14 cellular contexts compared by ENCODE assay signal in the genomic region with DNA sequence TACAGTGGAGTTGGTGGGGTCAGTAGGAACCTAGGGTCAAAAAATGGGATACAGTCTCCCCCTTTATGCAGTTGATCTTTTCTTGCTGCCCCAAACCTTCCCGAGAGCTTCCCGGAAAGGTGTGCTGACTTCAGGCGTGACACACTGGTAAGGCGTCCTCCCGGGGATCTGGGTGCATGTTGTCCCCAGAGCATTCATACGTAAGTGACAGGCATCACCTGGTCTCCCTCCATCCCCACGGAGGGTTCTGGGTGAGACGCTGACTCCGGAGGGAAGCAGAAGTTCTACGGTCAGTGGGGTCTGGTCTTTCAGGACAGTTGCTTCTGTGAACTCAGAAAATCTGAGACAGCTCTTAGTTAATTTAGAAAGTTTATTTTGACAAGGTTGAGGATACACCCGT.
A peak's percentile ranks its signal among the peaks of the same experiment; 100 is the strongest.
DNase-seq lines count a peak whose midpoint lies in the region; ATAC-seq and TF ChIP-seq lines count a peak whose summit lies in the region.
"Had no signal": no experiment of that assay in that cellular context is flagged by ENCODE, and none has a peak within 500 bp of the region (broad histone marks: within the 10 kb centered on the region; RNA-seq: fewer than 3 reads in every experiment).

No MANE protein-coding gene starts in this region.

- DNase-seq in CD14-positive monocyte (ENCODE audit: low spot score) (peak; percentile 21), chondrocyte (ENCODE audit: low spot score) (peak; percentile 60), posterior vena cava (ENCODE audit: low spot score) (peak; percentile 43), suprapubic skin (ENCODE audit: low spot score in 2 of 2) (peak; percentile 25 to 57), T-helper 2 cell (no peak), NCI-H446 (lab: John Stamatoyannopoulos, UW) (no peak)
- DNase-seq: Calu3; CD4-positive, alpha-beta T cell; DMS 273 treated with DMSO at 0.1 percent for 48 hours; H7 had no signal

- H3K36me3 Mint-ChIP-seq in CD14-positive monocyte (no peaks in the 10 kb centered on the region), chondrocyte (ENCODE audit: low read depth) (no peaks in the 10 kb centered on the region)

- H3K4me1 ChIP-seq in suprapubic skin: no peaks in the 10 kb centered on the region
- H3K4me1 ChIP-seq: A549 had no signal

- H3K27me3 ChIP-seq in suprapubic skin: peaks cover 6% of the 10 kb centered on the region

- no peak overlapping the region for H3K27ac Mint-ChIP-seq in CD14-positive monocyte
- no peak overlapping the region for H3K27ac Mint-ChIP-seq in chondrocyte (ENCODE audit: unreplicated experiment)
- H3K27ac Mint-ChIP-seq: CD4-positive, alpha-beta T cell; GM23338 had no signal

- no peak overlapping the region for H3K4me3 ChIP-seq in suprapubic skin
- H3K4me3 ChIP-seq: A549, GM23338 had no signal

- TF ChIP-seq CTCF in CD14-positive monocyte (IDR thresholded peaks at IDR 0.05): no peak
- TF ChIP-seq CTCF in chondrocyte (IDR thresholded peaks at IDR 0.05): no peak
- no peak for TF ChIP-seq CTCF in suprapubic skin (IDR thresholded peaks at IDR 0.05)

- ATAC-seq in HG02970 (IDR thresholded peaks at IDR 0.05; ENCODE audit: low FRiP score, unreplicated experiment): no peak
- ATAC-seq in GM21423 (IDR thresholded peaks at IDR 0.05; ENCODE audit: unreplicated experiment): no peak
- ATAC-seq: A549, GM23338 had no signal

- H3K27me3 Mint-ChIP-seq in CD14-positive monocyte (ENCODE audit: low read depth in 3 of 3) (peaks cover 3 to 6% (median 5%) of the 10 kb centered on the region in 3 donors), chondrocyte (ENCODE audit: low read depth) (peaks cover 2% of the 10 kb centered on the region)

- 89% methylated on average over 11 of the region's 11 CpGs for WGBS in suprapubic skin

- intact Hi-C loops in CD14-positive monocyte (cut with micrococcal nuclease) (no loop called here), posterior vena cava (cut with DNase I) (no loop called here)

- no peak for TF ChIP-seq POLR2A in suprapubic skin (IDR thresholded peaks at IDR 0.05)

- H3K27ac ChIP-seq in suprapubic skin: no peak overlapping the region
- H3K27ac ChIP-seq: A549 had no signal

- H3K4me1 Mint-ChIP-seq in CD14-positive monocyte (no peaks in the 10 kb centered on the region), chondrocyte (ENCODE audit: low read depth) (peaks cover 34% of the 10 kb centered on the region)
- H3K4me1 Mint-ChIP-seq: GM23338 had no signal

- H3K9me3 ChIP-seq in suprapubic skin: no peaks in the 10 kb centered on the region

- no peak overlapping the region for H3K4me3 Mint-ChIP-seq in CD14-positive monocyte
- no peak overlapping the region for H3K4me3 Mint-ChIP-seq in chondrocyte (ENCODE audit: unreplicated experiment)
- H3K4me3 Mint-ChIP-seq: CD4-positive, alpha-beta T cell; GM23338 had no signal

- no peak for TF ChIP-seq EP300 in suprapubic skin (IDR thresholded peaks at IDR 0.05)

- no peaks in the 10 kb centered on the region for H3K36me3 ChIP-seq in suprapubic skin

- H3K9me3 Mint-ChIP-seq in CD14-positive monocyte (peaks cover 0 to 11% (median 3%) of the 10 kb centered on the region in 7 donors), chondrocyte (ENCODE audit: low read depth) (peaks cover 1% of the 10 kb centered on the region)

Comparison
In these comparisons a context has a peak if more than half of its experiments do, and no peak if none do; other contexts are left out.
1. DNase-seq: peak in CD14-positive monocyte (single experiment), chondrocyte (single experiment), posterior vena cava (single experiment) and suprapubic skin (2 of 2); none in T-helper 2 cell (0 of 5) and NCI-H446 (0 of 2).